1 cellular context compared by ENCODE assay signal in genomic region chr6:127891731-127892326, GRCh38.
TF ChIP-seq lines count a peak whose summit lies in the region.

No MANE protein-coding gene starts in this region.

TF ChIP-seq in GM23338, 12 proteins besides CTCF, POLR2A, EP300 and RAD21 (continued from another document):
- TF ChIP-seq ZNF114 (CRISPR knock-in tag; IDR thresholded peaks at IDR 0.05) (no peak), ZNF462 (CRISPR knock-in tag; IDR thresholded peaks at IDR 0.05) (no peak), JUNB (IDR thresholded peaks at IDR 0.05; ENCODE audit: unreplicated experiment) (no peak), STAT1 (IDR thresholded peaks at IDR 0.05; ENCODE audit: unreplicated experiment) (no peak)
